In genomic region chr12:4099276-4099675, GRCh38 we compare ENCODE assay signal across 20 cellular contexts.
"Had no signal": no experiment of that assay in that cellular context is flagged by ENCODE, and none has a peak within 500 bp of the region (broad histone marks: within the 10 kb centered on the region; RNA-seq: fewer than 3 reads in every experiment).

No MANE protein-coding gene starts in this region.

- H3K4me3 Mint-ChIP-seq: activated CD4-positive, alpha-beta memory T cell treated with anti-CD3 and anti-CD28 coated beads for 36 hours; activated naive CD8-positive, alpha-beta T cell; activated T-helper 1 cell treated with anti-CD3 and anti-CD28 coated beads, Interleukin-12 subunit alpha, Interleukin-12 subunit beta, Interleukin-2, Interleukin-4 antibody, amounts not matched to agents 30 ng/mL and 10 ng/mL and 1 ng/mL, durations not matched to agents 14 hours and 24 hours and 36 hours; dendritic cell treated with granulocyte-macrophage colony-stimulating factor and Interleukin-4, amounts not matched to agents 40 ng/mL and 50 ng/mL, for 4 days; mesothelial cell of epicardium; natural killer cell treated with Interleukin-12 subunit alpha and Interleukin-12 subunit beta and Interleukin-15 and Interleukin-18, amount 100 ng/mL, for 72 hours had no signal

- DNase-seq: activated CD4-positive, alpha-beta memory T cell treated with anti-CD3 and anti-CD28 coated beads for 36 hours; activated T-cell treated with anti-CD3 and anti-CD28 coated beads for 4 hours; effector CD8-positive, alpha-beta T cell; hippocampal formation; islet precursor cell; lower lobe of right lung; nucleus accumbens; retina; stimulated activated CD4-positive, alpha-beta T cell treated with anti-CD3 and anti-CD28 coated beads, Interleukin-12 subunit alpha, Interleukin-12 subunit beta, amount 100 ng/mL, for 4 hours; stimulated activated CD4-positive, alpha-beta T cell treated with anti-CD3 and anti-CD28 coated beads, Interleukin-1b, Interleukin-23, amount 100 ng/mL, for 48 hours; stimulated activated naive CD8-positive, alpha-beta T cell treated with anti-CD3 and anti-CD28 coated beads, Interleukin-15, Interleukin-2, amounts not matched to agents 100 U/mL and 50 U/mL, for 24 hours had no signal

- H3K9me3 Mint-ChIP-seq: activated CD4-positive, alpha-beta memory T cell treated with anti-CD3 and anti-CD28 coated beads for 36 hours; activated T-helper 1 cell treated with anti-CD3 and anti-CD28 coated beads, Interleukin-12 subunit alpha, Interleukin-12 subunit beta, Interleukin-2, Interleukin-4 antibody, amounts not matched to agents 30 ng/mL and 10 ng/mL and 1 ng/mL, durations not matched to agents 14 hours and 24 hours and 36 hours; dendritic cell treated with granulocyte-macrophage colony-stimulating factor and Interleukin-4, amounts not matched to agents 40 ng/mL and 50 ng/mL, for 4 days; natural killer cell treated with Interleukin-12 subunit alpha and Interleukin-12 subunit beta and Interleukin-15 and Interleukin-18, amount 100 ng/mL, for 72 hours had no signal

- H3K27ac Mint-ChIP-seq: activated CD4-positive, alpha-beta memory T cell treated with anti-CD3 and anti-CD28 coated beads for 36 hours; activated naive CD8-positive, alpha-beta T cell; activated T-helper 1 cell treated with anti-CD3 and anti-CD28 coated beads, Interleukin-12 subunit alpha, Interleukin-12 subunit beta, Interleukin-2, Interleukin-4 antibody, amounts not matched to agents 30 ng/mL and 10 ng/mL and 1 ng/mL, durations not matched to agents 14 hours and 24 hours and 36 hours; dendritic cell treated with granulocyte-macrophage colony-stimulating factor and Interleukin-4, amounts not matched to agents 40 ng/mL and 50 ng/mL, for 4 days; mesothelial cell of epicardium; natural killer cell treated with Interleukin-12 subunit alpha and Interleukin-12 subunit beta and Interleukin-15 and Interleukin-18, amount 100 ng/mL, for 72 hours had no signal

- H3K36me3 ChIP-seq: cardiac muscle cell, esophagus muscularis mucosa, lower lobe of right lung, tibial nerve had no signal

- H3K9me3 ChIP-seq: esophagus muscularis mucosa, lower lobe of right lung, tibial nerve had no signal

- H3K27me3 Mint-ChIP-seq: activated CD4-positive, alpha-beta memory T cell treated with anti-CD3 and anti-CD28 coated beads for 36 hours; activated naive CD8-positive, alpha-beta T cell had no signal

- H3K4me1 ChIP-seq: esophagus muscularis mucosa, lower lobe of right lung, tibial nerve had no signal

- H3K4me3 ChIP-seq: cardiac muscle cell, esophagus muscularis mucosa, lower lobe of right lung, tibial nerve had no signal

- H3K36me3 Mint-ChIP-seq: activated CD4-positive, alpha-beta memory T cell treated with anti-CD3 and anti-CD28 coated beads for 36 hours; activated naive CD8-positive, alpha-beta T cell; mesothelial cell of epicardium; natural killer cell treated with Interleukin-12 subunit alpha and Interleukin-12 subunit beta and Interleukin-15 and Interleukin-18, amount 100 ng/mL, for 72 hours had no signal

- ATAC-seq: lower lobe of right lung; natural killer cell treated with Interleukin-12 subunit alpha and Interleukin-12 subunit beta and Interleukin-15 and Interleukin-18, amount 100 ng/mL, for 72 hours; stimulated activated naive CD8-positive, alpha-beta T cell treated with anti-CD3 and anti-CD28 coated beads, Interleukin-15, Interleukin-2, amounts not matched to agents 100 U/mL and 50 U/mL, for 24 hours had no signal

- H3K4me1 Mint-ChIP-seq: mesothelial cell of epicardium had no signal

- H3K27me3 ChIP-seq: cardiac muscle cell, tibial nerve had no signal

- FAIRE-seq: endothelial cell of umbilical vein had no signal

- H3K27ac ChIP-seq: cardiac muscle cell, esophagus muscularis mucosa, lower lobe of right lung, tibial nerve had no signal
